3 cellular contexts compared by ENCODE assay signal in the genomic region with DNA sequence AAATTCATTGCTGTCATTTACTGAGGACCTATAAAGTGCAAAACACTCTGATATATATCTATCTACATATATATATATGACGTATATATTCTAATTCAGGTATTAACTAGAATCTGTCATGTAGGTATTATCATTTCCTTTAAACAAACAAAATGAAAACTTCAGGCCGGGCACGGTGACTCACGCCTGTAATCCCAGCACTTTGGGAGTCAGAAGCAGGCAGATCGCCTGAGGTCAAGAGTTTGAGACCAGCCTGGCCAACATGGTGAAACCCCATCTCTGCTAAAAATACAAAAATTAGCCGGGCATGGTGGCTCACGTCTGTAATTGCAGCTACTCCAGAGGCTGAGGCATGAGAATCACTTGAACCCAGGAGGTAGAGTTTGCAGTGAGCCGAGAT. TPM values are rescaled to one million over a fixed set of nuclear protein-coding genes. Genes with fewer than 3 reads are reported as not detected.
"Had no signal": no experiment of that assay in that cellular context is flagged by ENCODE, and none has a peak within 500 bp of the region (broad histone marks: within the 10 kb centered on the region; RNA-seq: fewer than 3 reads in every experiment).

No MANE protein-coding gene starts in this region.

RNA-seq across cellular contexts. Expression of gene SYN3, which starts 31.0 kb away (rescaled TPM):
- total RNA-seq: naive thymus-derived CD4-positive, alpha-beta T cell; renal cortical epithelial cell; vagina had no signal
